24 cellular contexts compared by ENCODE assay signal in the genomic region with DNA sequence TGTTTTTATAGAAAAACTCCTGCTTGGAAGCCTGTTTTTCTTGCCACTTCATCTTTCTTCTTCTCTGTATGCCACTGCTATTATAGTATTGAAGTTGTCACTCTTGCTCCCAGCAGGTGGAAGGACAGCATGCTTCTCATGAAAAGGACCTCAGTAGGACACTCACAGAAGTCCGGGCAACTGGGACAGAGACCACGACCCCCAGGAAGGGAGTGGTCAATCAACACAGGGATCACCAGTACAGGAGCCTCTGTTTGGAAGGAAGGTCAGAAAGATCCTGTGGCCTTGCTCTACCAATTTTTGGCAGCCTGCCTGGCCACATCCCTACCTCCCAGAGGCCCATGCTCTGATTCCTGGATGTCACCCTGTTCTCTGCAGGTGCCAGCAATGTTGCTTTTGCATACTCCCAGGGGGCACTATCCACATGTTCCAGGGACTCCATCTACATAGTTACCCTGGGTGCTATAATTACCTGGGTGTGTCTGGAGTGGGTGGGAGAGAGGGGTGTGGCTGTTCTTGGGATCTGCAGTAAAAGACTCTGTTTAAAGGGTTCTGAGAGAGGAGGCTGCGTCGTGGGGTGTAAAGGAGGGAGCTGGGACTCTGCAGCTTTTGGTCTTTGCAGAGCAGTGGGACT. TPM values are rescaled to one million over a fixed set of nuclear protein-coding genes. Genes with fewer than 3 reads are reported as not detected.
DNase-seq lines count a peak whose midpoint lies in the region; TF ChIP-seq lines count a peak whose summit lies in the region.
"Had no signal": no experiment of that assay in that cellular context is flagged by ENCODE, and none has a peak within 500 bp of the region (broad histone marks: within the 10 kb centered on the region; RNA-seq: fewer than 3 reads in every experiment).

No MANE protein-coding gene starts in this region.

- CTCF ChIA-PET in MCF 10A (lab: Yijun Ruan, JAX) = interaction anchor here (3.0 to 7.5 kb wide), 4 partner anchors 19 to 129 kb away, joined by 21 to 100 read pairs (median 39); a partner anchor contains a TSS

- H3K4me3 Mint-ChIP-seq in MCF 10A (ENCODE audit: unreplicated experiment) = no peak overlapping the region
- no peak overlapping the region for H3K4me3 Mint-ChIP-seq in type B pancreatic cell
- no peak overlapping the region for H3K4me3 Mint-ChIP-seq in activated CD4-positive, alpha-beta T cell treated with anti-CD3 and anti-CD28 coated beads, Interleukin-2, amount 10 ng/mL, durations not matched to agents 24 days and 14 days
- H3K4me3 Mint-ChIP-seq: activated CD8-positive, alpha-beta T cell treated with anti-CD3 and anti-CD28 coated beads for 36 hours; activated naive CD8-positive, alpha-beta T cell treated with anti-CD3 and anti-CD28 coated beads, Interleukin-2, amount 10 ng/mL, durations not matched to agents 7 days and 5 days; HFFc6; T-helper 17 cell had no signal

- TF ChIP-seq POLR2A in breast epithelium (IDR thresholded peaks at IDR 0.05) = no peak

- no peaks in the 10 kb centered on the region for H3K27me3 ChIP-seq in breast epithelium

- peaks cover 16% of the 10 kb centered on the region for H3K4me1 Mint-ChIP-seq in MCF 10A (ENCODE audit: insufficient read depth, unreplicated experiment)
- H3K4me1 Mint-ChIP-seq in type B pancreatic cell (ENCODE audit: unreplicated experiment) = peaks cover 11% of the 10 kb centered on the region
- peaks cover 4% of the 10 kb centered on the region for H3K4me1 Mint-ChIP-seq in activated CD4-positive, alpha-beta T cell treated with anti-CD3 and anti-CD28 coated beads, Interleukin-2, amount 10 ng/mL, durations not matched to agents 24 days and 14 days

- H3K27me3 Mint-ChIP-seq in MCF 10A (ENCODE audit: insufficient read depth, unreplicated experiment) (no peaks in the 10 kb centered on the region), type B pancreatic cell (peaks cover 10% of the 10 kb centered on the region)
- peaks cover 10% of the 10 kb centered on the region for H3K27me3 Mint-ChIP-seq in activated CD4-positive, alpha-beta T cell treated with anti-CD3 and anti-CD28 coated beads, Interleukin-2, amount 10 ng/mL, durations not matched to agents 24 days and 14 days
- H3K27me3 Mint-ChIP-seq: activated CD8-positive, alpha-beta T cell treated with anti-CD3 and anti-CD28 coated beads for 36 hours had no signal

- intact Hi-C loops in MCF 10A (cut with micrococcal nuclease) (loop anchor here (5.0 kb wide), 1 partner anchor 236 kb away; no protein-coding TSS in a partner anchor), breast epithelium (cut with DNase I; ENCODE audit: low total_unique reads) (no loop called here)
- intact Hi-C loops in activated CD4-positive, alpha-beta T cell treated with anti-CD3 and anti-CD28 coated beads, Interleukin-2, amount 10 ng/mL, durations not matched to agents 24 days and 14 days (cut with micrococcal nuclease) = loop anchor here (5.0 kb wide), 2 partner anchors 236 to 331 kb away; no protein-coding TSS in a partner anchor

- no peaks in the 10 kb centered on the region for H3K9me3 Mint-ChIP-seq in MCF 10A (ENCODE audit: unreplicated experiment)
- peaks cover 4% of the 10 kb centered on the region for H3K9me3 Mint-ChIP-seq in type B pancreatic cell
- H3K9me3 Mint-ChIP-seq in activated CD4-positive, alpha-beta T cell treated with anti-CD3 and anti-CD28 coated beads, Interleukin-2, amount 10 ng/mL, durations not matched to agents 24 days and 14 days = no peaks in the 10 kb centered on the region
- H3K9me3 Mint-ChIP-seq: activated CD8-positive, alpha-beta T cell treated with anti-CD3 and anti-CD28 coated beads for 36 hours; activated naive CD8-positive, alpha-beta T cell treated with anti-CD3 and anti-CD28 coated beads, Interleukin-2, amount 10 ng/mL, durations not matched to agents 7 days and 5 days; CD14-positive monocyte; HFFc6; naive B cell had no signal

- no peaks in the 10 kb centered on the region for H3K9me3 ChIP-seq in breast epithelium

- no peaks in the 10 kb centered on the region for H3K36me3 Mint-ChIP-seq in MCF 10A (ENCODE audit: insufficient read depth, unreplicated experiment)
- no peaks in the 10 kb centered on the region for H3K36me3 Mint-ChIP-seq in type B pancreatic cell
- no peaks in the 10 kb centered on the region for H3K36me3 Mint-ChIP-seq in activated CD4-positive, alpha-beta T cell treated with anti-CD3 and anti-CD28 coated beads, Interleukin-2, amount 10 ng/mL, durations not matched to agents 24 days and 14 days (ENCODE audit: low read depth)
- H3K36me3 Mint-ChIP-seq: activated naive CD8-positive, alpha-beta T cell treated with anti-CD3 and anti-CD28 coated beads, Interleukin-2, amount 10 ng/mL, durations not matched to agents 7 days and 5 days; CD14-positive monocyte; naive B cell had no signal

- DNase-seq in DMS153 (lab: John Stamatoyannopoulos, UW) = peak; percentile 0
- DNase-seq in DMS153 treated with DMSO at 0.1 percent for 48 hours (lab: John Stamatoyannopoulos, UW; ENCODE audit: unreplicated experiment) = no peak
- peak; percentile 16 for DNase-seq in MCF 10A (ENCODE audit: unreplicated experiment)
- no peak for DNase-seq in breast epithelium (ENCODE audit: low spot score in 2 of 2)
- peak; percentile 41 for DNase-seq in ecto neural progenitor cell (ENCODE audit: low spot score)
- no peak for DNase-seq in substantia nigra (lab: John Stamatoyannopoulos, UW)
- no peak for DNase-seq in type B pancreatic cell (ENCODE audit: extremely low spot score, unreplicated experiment)
- no peak for DNase-seq in activated CD4-positive, alpha-beta T cell treated with anti-CD3 and anti-CD28 coated beads, Interleukin-2, amount 10 ng/mL, durations not matched to agents 24 days and 14 days
- DNase-seq: activated CD4-positive, CD25-positive, alpha-beta regulatory T cell treated with anti-CD3 and anti-CD28 coated beads, Interleukin-2, amount 50 U/mL, for 72 hours; activated CD8-positive, alpha-beta T cell treated with anti-CD3 and anti-CD28 coated beads for 36 hours; activated naive CD8-positive, alpha-beta T cell treated with anti-CD3 and anti-CD28 coated beads, Interleukin-2, amount 10 ng/mL, durations not matched to agents 7 days and 5 days; activated T-cell treated with anti-CD3 and anti-CD28 coated beads for 4 hours; glutamatergic neuron; GM23248; HFFc6; islet precursor cell; naive B cell; NCI-H187 treated with DMSO at 0.1 percent for 48 hours; NCI-H524; stimulated activated naive CD8-positive, alpha-beta T cell treated with anti-CD3 and anti-CD28 coated beads, Interleukin-15, Interleukin-2, amounts not matched to agents 100 U/mL and 50 U/mL, for 24 hours; T-helper 17 cell had no signal

- no peak overlapping the region for H3K4me3 ChIP-seq in breast epithelium
- H3K4me3 ChIP-seq: GM23248, SK-N-MC had no signal

- H3K27ac ChIP-seq in breast epithelium (no peak overlapping the region), substantia nigra (ENCODE audit: low read depth, low read length, poor library complexity, severe bottlenecking) (peak overlapping the region; percentile 53)
- H3K27ac ChIP-seq: 22Rv1, GM23248, SK-N-MC had no signal

- no peaks in the 10 kb centered on the region for H3K4me1 ChIP-seq in breast epithelium

- BruUV-seq in MCF 10A (replicated peaks; lab: Mats Ljungman, UMichigan) = no TSS peak

- POLR2A ChIA-PET in MCF 10A (lab: Yijun Ruan, JAX) = no interaction called here

- no peaks in the 10 kb centered on the region for H3K36me3 ChIP-seq in breast epithelium

- H3K27ac Mint-ChIP-seq in MCF 10A (ENCODE audit: low read depth, unreplicated experiment) (no peak overlapping the region), type B pancreatic cell (no peak overlapping the region)
- H3K27ac Mint-ChIP-seq in activated CD4-positive, alpha-beta T cell treated with anti-CD3 and anti-CD28 coated beads, Interleukin-2, amount 10 ng/mL, durations not matched to agents 24 days and 14 days = no peak overlapping the region
- H3K27ac Mint-ChIP-seq: activated CD8-positive, alpha-beta T cell treated with anti-CD3 and anti-CD28 coated beads for 36 hours; activated naive CD8-positive, alpha-beta T cell treated with anti-CD3 and anti-CD28 coated beads, Interleukin-2, amount 10 ng/mL, durations not matched to agents 7 days and 5 days; CD14-positive monocyte; HFFc6; T-helper 17 cell had no signal

- TF ChIP-seq CTCF in MCF 10A (IDR thresholded peaks at IDR 0.05; ENCODE audit: unreplicated experiment) (no peak), breast epithelium (IDR thresholded peaks at IDR 0.05) (no peak), type B pancreatic cell (conservative IDR thresholded peaks at IDR 0.05) (no peak)

RNA-seq across cellular contexts. Expression of a gene that starts 13.7 kb away (rescaled TPM):
- 33.7 and 34.1 TPM in 2 replicates for total RNA-seq in MCF 10A (2022)
- 10 to 100 TPM; 27.7 to 49.5 (median 34.1) TPM for total RNA-seq in breast epithelium
- 30.3 and 31.3 TPM in 2 replicates for total RNA-seq in type B pancreatic cell (ENCODE audit: low replicate concordance)
- 38.4 and 42.2 TPM in 2 replicates for total RNA-seq in activated CD4-positive, alpha-beta T cell treated with anti-CD3 and anti-CD28 coated beads, Interleukin-2, amount 10 ng/mL, durations not matched to agents 24 days and 14 days

RNA-seq across cellular contexts. Expression of a gene that starts 17.8 kb away (rescaled TPM):
- total RNA-seq in MCF 10A (2022) (48.7 and 55.3 TPM in 2 replicates), breast epithelium (10 to 100 TPM; 36.4 to 59.0 (median 51.8) TPM), type B pancreatic cell (ENCODE audit: low replicate concordance) (19.5 and 38.0 TPM in 2 replicates)
- total RNA-seq in activated CD4-positive, alpha-beta T cell treated with anti-CD3 and anti-CD28 coated beads, Interleukin-2, amount 10 ng/mL, durations not matched to agents 24 days and 14 days = 6.0 and 6.4 TPM in 2 replicates

Comparison
In these comparisons a context has a peak if more than half of its experiments do, and no peak if none do; other contexts are left out.
1. DNase-seq: peak in DMS153 (single experiment), MCF 10A (single experiment) and ecto neural progenitor cell (single experiment); none in DMS153 treated with DMSO at 0.1 percent for 48 hours (single experiment), breast epithelium (0 of 2), substantia nigra (0 of 49), type B pancreatic cell (single experiment) and activated CD4-positive, alpha-beta T cell treated with anti-CD3 and anti-CD28 coated beads, Interleukin-2, amount 10 ng/mL, durations not matched to agents 24 days and 14 days (single experiment).